ENCODE assay signal across 14 cellular contexts in the genomic region with DNA sequence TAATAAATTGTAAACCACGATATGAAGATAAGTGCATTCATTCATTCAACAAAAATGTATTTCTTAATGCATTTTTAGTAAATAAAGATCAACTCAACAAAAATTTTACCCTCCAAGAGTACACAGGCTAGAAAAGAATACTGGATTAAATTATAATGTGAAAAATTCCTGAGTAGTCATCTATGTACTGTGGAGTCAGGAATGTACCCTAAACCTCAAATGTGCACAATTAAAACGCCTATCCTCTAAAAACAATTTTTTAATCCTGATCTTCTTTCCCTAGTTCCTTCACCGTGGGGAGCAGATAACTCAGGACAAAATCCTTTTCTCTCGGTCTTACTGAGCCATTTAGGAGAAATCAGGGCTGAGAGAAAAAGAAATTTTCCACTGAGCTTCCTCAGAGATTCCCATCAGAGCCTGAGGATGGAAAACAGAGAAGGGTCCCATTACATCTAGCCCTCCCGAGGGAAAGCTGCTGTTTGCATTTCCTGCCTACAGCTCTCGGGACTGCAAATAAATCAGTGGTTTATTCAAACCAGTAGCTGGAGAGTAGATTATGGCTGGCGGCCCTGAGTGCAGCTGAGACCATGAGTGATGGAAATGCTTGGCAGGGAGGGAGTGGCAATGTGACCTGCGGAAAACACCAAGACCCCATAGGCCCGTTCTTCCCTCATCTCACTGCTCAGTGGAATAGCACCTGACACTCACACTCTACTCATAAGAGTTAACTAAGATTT. TPM values are rescaled to one million over a fixed set of nuclear protein-coding genes. Genes with fewer than 3 reads are reported as not detected.
A peak's percentile ranks its signal among the peaks of the same experiment; 100 is the strongest.
DNase-seq lines count a peak whose midpoint lies in the region; ATAC-seq lines count a peak whose summit lies in the region.
"Had no signal": no experiment of that assay in that cellular context is flagged by ENCODE, and none has a peak within 500 bp of the region (broad histone marks: within the 10 kb centered on the region; RNA-seq: fewer than 3 reads in every experiment).

No MANE protein-coding gene starts in this region.

- intact Hi-C loops in sciatic nerve (cut with DNase I), result no loop called here

- peak; percentile 26 for ATAC-seq in sciatic nerve
- no peak for ATAC-seq in HG03439 (IDR thresholded peaks at IDR 0.05; ENCODE audit: unreplicated experiment)
- ATAC-seq in HG03159 (IDR thresholded peaks at IDR 0.05; ENCODE audit: unreplicated experiment), result no peak
- ATAC-seq: activated CD4-positive, CD25-positive, alpha-beta regulatory T cell treated with anti-CD3 and anti-CD28 coated beads, Interleukin-2, amount 50 U/mL, for 24 hours; activated T-cell treated with anti-CD3 and anti-CD28 coated beads, Interleukin-2, amount 50 U/mL, for 72 hours; right lobe of liver had no signal

- DNase-seq in NCI-H345 (lab: John Stamatoyannopoulos, UW), result peak; percentile 19
- DNase-seq in NCI-H345 treated with DMSO at 0.1 percent for 48 hours (lab: John Stamatoyannopoulos, UW; ENCODE audit: unreplicated experiment), result no peak
- DNase-seq in fibroblast of gingiva (ENCODE audit: low read depth), result peak; percentile 16
- no peak for DNase-seq in sciatic nerve (ENCODE audit: low spot score)
- DNase-seq: ACHN; activated T-cell treated with anti-CD3 and anti-CD28 coated beads, Interleukin-2, amount 50 U/mL, for 72 hours; effector CD4-positive, alpha-beta T cell; NCI-H524 treated with DMSO at 0.1 percent for 48 hours; right lobe of liver; testis had no signal

RNA-seq across cellular contexts. Expression of gene TAS2R40, which starts 7.4 kb away (rescaled TPM):
- not detected for total RNA-seq in sciatic nerve
- total RNA-seq: activated T-cell treated with anti-CD3 and anti-CD28 coated beads, Interleukin-2, amount 50 U/mL, for 72 hours; astrocyte; right lobe of liver; testis had no signal

RNA-seq across cellular contexts. Expression of gene GSTK1, which starts 34.0 kb away (rescaled TPM):
- total RNA-seq in sciatic nerve, result 155 TPM

RNA-seq across cellular contexts. Expression of gene TAS2R39, which starts 46.0 kb away (rescaled TPM):
- total RNA-seq in sciatic nerve, result not detected
- total RNA-seq: activated T-cell treated with anti-CD3 and anti-CD28 coated beads, Interleukin-2, amount 50 U/mL, for 72 hours; astrocyte; right lobe of liver; testis had no signal

RNA-seq across cellular contexts. Expression of gene TMEM139, which starts 55.5 kb away (rescaled TPM):
- total RNA-seq in sciatic nerve, result 10.9 TPM

RNA-seq across cellular contexts. Expression of gene CASP2, which starts 58.9 kb away (rescaled TPM):
- total RNA-seq in sciatic nerve, result 33.8 TPM

Comparison
In these comparisons a context has a peak if more than half of its experiments do, and no peak if none do; other contexts are left out.
1. DNase-seq: peak in NCI-H345 (single experiment) and fibroblast of gingiva (single experiment); none in NCI-H345 treated with DMSO at 0.1 percent for 48 hours (single experiment) and sciatic nerve (single experiment).